In the genomic region with DNA sequence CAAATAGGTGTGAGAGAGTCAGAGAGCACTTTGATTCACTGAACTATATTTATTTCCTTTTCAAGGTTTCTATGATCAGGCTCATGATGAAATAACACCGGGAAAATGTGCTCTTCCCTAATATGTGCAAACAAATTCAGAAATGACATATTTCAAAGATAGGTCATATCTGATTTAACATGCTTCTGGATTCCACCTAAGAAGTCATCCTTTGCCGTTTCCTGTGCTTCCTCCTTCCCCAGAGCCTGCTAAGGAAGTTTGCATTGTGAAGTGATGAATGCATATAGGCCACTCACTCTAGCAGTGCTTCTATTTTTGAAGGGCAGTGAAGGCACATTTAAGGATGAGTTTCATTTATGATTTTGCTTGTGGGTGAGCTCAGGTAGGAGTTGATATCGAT, we compare ENCODE assay signal across 22 cellular contexts.
DNase-seq lines count a peak whose midpoint lies in the region; ATAC-seq and TF ChIP-seq lines count a peak whose summit lies in the region.
"Had no signal": no experiment of that assay in that cellular context is flagged by ENCODE, and none has a peak within 500 bp of the region (broad histone marks: within the 10 kb centered on the region; RNA-seq: fewer than 3 reads in every experiment).

No MANE protein-coding gene starts in this region.

- no peak overlapping the region for H3K27ac Mint-ChIP-seq in activated CD4-positive, alpha-beta T cell treated with anti-CD3 and anti-CD28 coated beads for 36 hours
- no peak overlapping the region for H3K27ac Mint-ChIP-seq in immature natural killer cell
- H3K27ac Mint-ChIP-seq: CD8-positive, alpha-beta memory T cell had no signal

- CTCF ChIA-PET in activated CD4-positive, alpha-beta T cell treated with anti-CD3 and anti-CD28 coated beads for 36 hours (lab: Charles Lee) = no interaction called here

- H3K36me3 ChIP-seq in HUES48 (ENCODE audit: control insufficient read depth, insufficient read depth, low read length) (no peaks in the 10 kb centered on the region), RWPE2 (ENCODE audit: low read depth) (no peaks in the 10 kb centered on the region)
- H3K36me3 ChIP-seq: HAP-1 had no signal

- H3K36me3 Mint-ChIP-seq in activated CD4-positive, alpha-beta T cell treated with anti-CD3 and anti-CD28 coated beads for 36 hours (ENCODE audit: low read depth) = no peaks in the 10 kb centered on the region
- peaks cover 0 to 3% (median 0%) of the 10 kb centered on the region in 3 donors for H3K36me3 Mint-ChIP-seq in immature natural killer cell
- H3K36me3 Mint-ChIP-seq: CD8-positive, alpha-beta memory T cell had no signal

- H3K9ac ChIP-seq in HUES48 (ENCODE audit: low read depth, low read length) = no peak overlapping the region
- H3K9ac ChIP-seq: GM23248 had no signal

- H3K9me3 ChIP-seq in HUES48 (ENCODE audit: control insufficient read depth, insufficient read depth, low read length) (no peaks in the 10 kb centered on the region), RWPE2 (ENCODE audit: severe bottlenecking) (no peaks in the 10 kb centered on the region)
- H3K9me3 ChIP-seq: HAP-1 had no signal

- H3K27ac ChIP-seq in HUES48 (ENCODE audit: low read depth, low read length) (peak overlapping the region; percentile 7), RWPE2 (ENCODE audit: poor library complexity, severe bottlenecking) (peak overlapping the region; percentile 52), foreskin keratinocyte (no peak overlapping the region)
- H3K27ac ChIP-seq: C4-2B, GM23248 had no signal

- peaks cover 1% of the 10 kb centered on the region for H3K9me3 Mint-ChIP-seq in activated CD4-positive, alpha-beta T cell treated with anti-CD3 and anti-CD28 coated beads for 36 hours (ENCODE audit: low read depth)
- peaks cover 0 to 36% (median 7%) of the 10 kb centered on the region in 6 donors for H3K9me3 Mint-ChIP-seq in immature natural killer cell

- POLR2A ChIA-PET in activated CD4-positive, alpha-beta T cell treated with anti-CD3 and anti-CD28 coated beads for 36 hours (lab: Charles Lee) = no interaction called here

- H3K27me3 ChIP-seq in HUES48 (ENCODE audit: control insufficient read depth, insufficient read depth, low read length) (no peaks in the 10 kb centered on the region), RWPE2 (ENCODE audit: insufficient read depth, poor library complexity, severe bottlenecking) (no peaks in the 10 kb centered on the region), foreskin keratinocyte (no peaks in the 10 kb centered on the region)

- DNase-seq in Daoy (ENCODE audit: low read depth) = peak; percentile 20
- no peak for DNase-seq in RWPE2 (ENCODE audit: low spot score)
- peak in 1 of 2 donors; percentile 4 for DNase-seq in foreskin keratinocyte
- no peak for DNase-seq in activated CD4-positive, alpha-beta T cell treated with anti-CD3 and anti-CD28 coated beads for 36 hours
- DNase-seq in GM20000 (ENCODE audit: low spot score) = no peak
- no peak for DNase-seq in immature natural killer cell
- no peak for DNase-seq in NCI-H524 treated with DMSO at 0.1 percent for 48 hours (lab: John Stamatoyannopoulos, UW)
- DNase-seq: Calu3; CD8-positive, alpha-beta memory T cell; GM23248; NCI-H1092; NCI-H1436; NCI-H187 treated with DMSO at 0.1 percent for 48 hours; NCI-H2107; NCI-H510A treated with DMSO at 0.1 percent for 48 hours; NCI-H82 had no signal

- TF ChIP-seq CTCF in RWPE2 (IDR thresholded peaks at IDR 0.05; ENCODE audit: poor library complexity, severe bottlenecking) (no peak), foreskin keratinocyte (conservative IDR thresholded peaks at IDR 0.05) (no peak), GM20000 (IDR thresholded peaks at IDR 0.05; ENCODE audit: extremely low read depth, missing control alignments) (no peak)

- no peak overlapping the region for H3K4me3 Mint-ChIP-seq in activated CD4-positive, alpha-beta T cell treated with anti-CD3 and anti-CD28 coated beads for 36 hours
- no peak overlapping the region for H3K4me3 Mint-ChIP-seq in immature natural killer cell
- H3K4me3 Mint-ChIP-seq: CD8-positive, alpha-beta memory T cell had no signal

- no peaks in the 10 kb centered on the region for H3K4me1 Mint-ChIP-seq in activated CD4-positive, alpha-beta T cell treated with anti-CD3 and anti-CD28 coated beads for 36 hours
- H3K4me1 Mint-ChIP-seq in immature natural killer cell = no peaks in the 10 kb centered on the region
- H3K4me1 Mint-ChIP-seq: CD8-positive, alpha-beta memory T cell had no signal

- H3K27me3 Mint-ChIP-seq in activated CD4-positive, alpha-beta T cell treated with anti-CD3 and anti-CD28 coated beads for 36 hours = peaks cover 2% of the 10 kb centered on the region
- peaks cover 0 to 3% (median 0%) of the 10 kb centered on the region in 3 donors for H3K27me3 Mint-ChIP-seq in immature natural killer cell (ENCODE audit: low read depth in 3 of 3)
- H3K27me3 Mint-ChIP-seq: CD8-positive, alpha-beta memory T cell had no signal

- H3K4me3 ChIP-seq in HUES48 (ENCODE audit: low read depth, low read length) (no peak overlapping the region), RWPE2 (ENCODE audit: severe bottlenecking) (no peak overlapping the region)
- H3K4me3 ChIP-seq: GM12878, GM23248, HAP-1 had no signal

- H3K4me1 ChIP-seq in HUES48 (ENCODE audit: control insufficient read depth, insufficient read depth, low read length) = peaks cover 32% of the 10 kb centered on the region
- H3K4me1 ChIP-seq in RWPE2 (ENCODE audit: insufficient read depth, poor library complexity, severe bottlenecking) = peaks cover 3% of the 10 kb centered on the region
- H3K4me1 ChIP-seq in foreskin keratinocyte = no peaks in the 10 kb centered on the region
- H3K4me1 ChIP-seq: HAP-1 had no signal

- intact Hi-C loops in activated CD4-positive, alpha-beta T cell treated with anti-CD3 and anti-CD28 coated beads for 36 hours (cut with DNase I, micrococcal nuclease) = no loop called here

- ATAC-seq in RWPE2 (ENCODE audit: low read depth) (peak; percentile 96), foreskin keratinocyte (peak; percentile 51)
- no peak for ATAC-seq in activated CD4-positive, alpha-beta T cell treated with anti-CD3 and anti-CD28 coated beads for 36 hours
- ATAC-seq: GM12878, Panc1, Right ventricle myocardium inferior had no signal
